In the genomic region with DNA sequence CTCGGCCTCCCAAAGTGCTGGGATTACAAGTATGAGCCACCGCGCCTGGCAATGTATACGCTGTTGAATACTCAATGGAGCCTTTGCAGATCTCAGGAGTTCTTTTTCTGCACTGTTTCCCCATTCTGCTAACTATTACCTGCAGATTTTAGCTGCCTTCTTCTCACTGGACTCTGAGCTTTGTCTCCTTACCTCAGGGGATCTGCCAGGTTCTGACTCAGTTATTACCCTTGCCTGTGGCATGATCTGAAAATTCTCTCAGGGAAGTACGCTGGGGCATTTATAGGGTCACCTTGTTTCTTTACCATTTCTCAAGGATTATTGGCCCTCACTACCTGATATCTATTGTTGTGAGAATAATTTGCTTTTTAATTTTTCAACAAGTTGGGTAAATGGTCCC, we compare ENCODE assay signal across 25 cellular contexts.
"Had no signal": no experiment of that assay in that cellular context is flagged by ENCODE, and none has a peak within 500 bp of the region (broad histone marks: within the 10 kb centered on the region; RNA-seq: fewer than 3 reads in every experiment).

No MANE protein-coding gene starts in this region.

- H3K36me3 ChIP-seq: gastroesophageal sphincter, heart right ventricle, neutrophil, pancreas, right lobe of liver, stomach, thyroid gland had no signal

- ATAC-seq: effector memory CD8-positive, alpha-beta T cell; foreskin keratinocyte; gastroesophageal sphincter; heart right ventricle; left lobe of liver; naive thymus-derived CD4-positive, alpha-beta T cell; pancreas; right lobe of liver had no signal

- H3K4me3 Mint-ChIP-seq: effector memory CD8-positive, alpha-beta T cell; immature natural killer cell; memory B cell; naive thymus-derived CD4-positive, alpha-beta T cell; neural crest cell; type B pancreatic cell had no signal

- DNase-seq: cortex of kidney; effector memory CD8-positive, alpha-beta T cell; foreskin keratinocyte; heart right ventricle; hypothalamus; immature natural killer cell; islet precursor cell; naive thymus-derived CD4-positive, alpha-beta T cell; pancreas; right lobe of liver; stimulated activated CD4-positive, alpha-beta T cell treated with anti-CD3 and anti-CD28 coated beads, Interleukin-12 subunit alpha, Interleukin-12 subunit beta, amount 100 ng/mL, for 4 hours; stimulated activated CD4-positive, alpha-beta T cell treated with anti-CD3 and anti-CD28 coated beads, Interleukin-1b, Interleukin-23, amount 100 ng/mL, for 48 hours; stimulated activated CD4-positive, alpha-beta T cell treated with anti-CD3 and anti-CD28 coated beads, Interleukin-4, amount 100 ng/mL, for 1 hour; stimulated activated CD8-positive, alpha-beta memory T cell treated with anti-CD3 and anti-CD28 coated beads, Interleukin-4, amount 100 ng/mL, for 48 hours; stimulated activated naive CD4-positive, alpha-beta T cell treated with Interleukin-2 at 50 U/mL for 16 hours; stomach; thyroid gland had no signal

- H3K4me2 ChIP-seq: smooth muscle cell had no signal

- H3K27ac ChIP-seq: foreskin keratinocyte, gastroesophageal sphincter, heart right ventricle, neutrophil, pancreas, right lobe of liver, stomach, thyroid gland had no signal

- H3K9me3 ChIP-seq: gastroesophageal sphincter, heart right ventricle, neutrophil, pancreas, right lobe of liver, thyroid gland had no signal

- H3K9me3 Mint-ChIP-seq: effector memory CD8-positive, alpha-beta T cell; immature natural killer cell; memory B cell; naive thymus-derived CD4-positive, alpha-beta T cell; type B pancreatic cell had no signal

- H3K27me3 Mint-ChIP-seq: effector memory CD8-positive, alpha-beta T cell; memory B cell; naive thymus-derived CD4-positive, alpha-beta T cell; type B pancreatic cell had no signal

- H3K27me3 ChIP-seq: foreskin keratinocyte, gastroesophageal sphincter, neutrophil, right lobe of liver, stomach, thyroid gland had no signal

- H3K27ac Mint-ChIP-seq: effector memory CD8-positive, alpha-beta T cell; immature natural killer cell; memory B cell; type B pancreatic cell had no signal

- H3K4me3 ChIP-seq: gastroesophageal sphincter, heart right ventricle, lung, pancreas, right lobe of liver, smooth muscle cell, stomach, thyroid gland had no signal

- H3K4me1 ChIP-seq: foreskin keratinocyte, right lobe of liver, thyroid gland had no signal
